ENCODE assay signal across 26 cellular contexts in the genomic region with DNA sequence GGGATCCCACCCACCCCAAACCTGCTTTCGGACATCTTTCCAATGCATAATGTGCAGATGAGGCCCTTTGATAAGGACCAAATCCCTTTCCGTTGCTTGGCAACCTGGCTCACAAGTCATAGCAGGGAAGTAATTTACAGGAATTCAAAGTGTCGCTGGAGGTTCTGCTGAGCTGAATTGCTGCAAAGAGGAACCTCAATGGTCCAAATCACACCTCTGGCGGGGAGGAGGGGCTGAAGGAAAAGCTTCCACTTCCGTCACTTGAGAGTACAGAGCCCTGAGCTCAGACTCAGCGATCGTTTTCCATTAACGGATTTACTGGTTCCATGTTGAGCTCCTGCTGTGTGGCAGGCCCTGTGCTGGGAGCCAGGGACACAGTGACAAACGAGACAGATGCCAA.
"Had no signal": no experiment of that assay in that cellular context is flagged by ENCODE, and none has a peak within 500 bp of the region (broad histone marks: within the 10 kb centered on the region; RNA-seq: fewer than 3 reads in every experiment).

No MANE protein-coding gene starts in this region.

- H3K36me3 ChIP-seq: left ventricle myocardium inferior, neutrophil, right atrium auricular region, right lobe of liver, tibial nerve, uterus had no signal

- H3K4me1 ChIP-seq: psoas muscle, right lobe of liver, uterus had no signal

- H3K4me3 ChIP-seq: left ventricle myocardium inferior, lung, mucosa of descending colon, psoas muscle, right atrium auricular region, right lobe of liver, smooth muscle cell, tibial nerve, uterus had no signal

- H3K9me3 Mint-ChIP-seq: naive thymus-derived CD4-positive, alpha-beta T cell; natural killer cell treated with Interleukin-12 subunit alpha and Interleukin-12 subunit beta and Interleukin-15 and Interleukin-18, amount 100 ng/mL, for 72 hours; neural crest cell; stimulated activated memory B cell treated with anti-CD40 and anti-IgM and Interleukin-4, amounts not matched to agents 10 μg/mL and 1 μg/mL and 100 μg/mL, for 72 hours; stimulated activated naive CD8-positive, alpha-beta T cell treated with anti-CD3 and anti-CD28 coated beads, Interleukin-15, amount 100 ng/mL, for 72 hours; type B pancreatic cell had no signal

- H3K27ac Mint-ChIP-seq: naive thymus-derived CD4-positive, alpha-beta T cell; natural killer cell treated with Interleukin-12 subunit alpha and Interleukin-12 subunit beta and Interleukin-15 and Interleukin-18, amount 100 ng/mL, for 72 hours; stimulated activated memory B cell treated with anti-CD40 and anti-IgM and Interleukin-4, amounts not matched to agents 10 μg/mL and 1 μg/mL and 100 μg/mL, for 72 hours; stimulated activated naive CD8-positive, alpha-beta T cell treated with anti-CD3 and anti-CD28 coated beads, Interleukin-15, amount 100 ng/mL, for 72 hours; type B pancreatic cell had no signal

- H3K4me3 Mint-ChIP-seq: naive thymus-derived CD4-positive, alpha-beta T cell; natural killer cell treated with Interleukin-12 subunit alpha and Interleukin-12 subunit beta and Interleukin-15 and Interleukin-18, amount 100 ng/mL, for 72 hours; neural crest cell; stimulated activated memory B cell treated with anti-CD40 and anti-IgM and Interleukin-4, amounts not matched to agents 10 μg/mL and 1 μg/mL and 100 μg/mL, for 72 hours; stimulated activated naive CD8-positive, alpha-beta T cell treated with anti-CD3 and anti-CD28 coated beads, Interleukin-15, amount 100 ng/mL, for 72 hours; type B pancreatic cell had no signal

- DNase-seq: islet precursor cell; left ventricle myocardium inferior; midbrain; mucosa of descending colon; naive thymus-derived CD4-positive, alpha-beta T cell; occipital lobe; psoas muscle; right lobe of liver; stimulated activated CD4-positive, alpha-beta T cell treated with anti-CD3 and anti-CD28 coated beads, Interleukin-1b, Interleukin-23, amount 100 ng/mL, for 48 hours; stimulated activated CD4-positive, alpha-beta T cell treated with anti-CD3 and anti-CD28 coated beads, Interleukin-2, amount 100 ng/mL, for 48 hours; stimulated activated CD4-positive, alpha-beta T cell treated with anti-CD3 and anti-CD28 coated beads, Interleukin-4, amount 100 ng/mL, for 4 hours; stimulated activated CD8-positive, alpha-beta memory T cell treated with anti-CD3 and anti-CD28 coated beads, Interleukin-4, amount 100 ng/mL, for 48 hours; stimulated activated naive CD4-positive, alpha-beta T cell treated with Interleukin-2 at 50 U/mL for 16 hours; stimulated activated naive CD8-positive, alpha-beta T cell treated with anti-CD3 and anti-CD28 coated beads, Interleukin-15, amount 100 ng/mL, for 72 hours; substantia nigra; uterus had no signal

- H3K36me3 Mint-ChIP-seq: naive thymus-derived CD4-positive, alpha-beta T cell; natural killer cell treated with Interleukin-12 subunit alpha and Interleukin-12 subunit beta and Interleukin-15 and Interleukin-18, amount 100 ng/mL, for 72 hours; stimulated activated memory B cell treated with anti-CD40 and anti-IgM and Interleukin-4, amounts not matched to agents 10 μg/mL and 1 μg/mL and 100 μg/mL, for 72 hours; type B pancreatic cell had no signal

- H3K4me1 Mint-ChIP-seq: stimulated activated memory B cell treated with anti-CD40 and anti-IgM and Interleukin-4, amounts not matched to agents 10 μg/mL and 1 μg/mL and 100 μg/mL, for 72 hours had no signal

- H3K27ac ChIP-seq: left ventricle myocardium inferior, neutrophil, parathyroid adenoma, psoas muscle, right atrium auricular region, right lobe of liver, tibial nerve, uterus had no signal

- H3K79me2 ChIP-seq: parathyroid adenoma had no signal

- H3K4me2 ChIP-seq: smooth muscle cell had no signal

- H3K27me3 ChIP-seq: right atrium auricular region, right lobe of liver, tibial nerve, uterus had no signal

- H3K9ac ChIP-seq: parathyroid adenoma had no signal
